ENCODE assay signal across 1 cellular context in genomic region chr16:66901626-66902025, GRCh38.
TF ChIP-seq lines count a peak whose summit lies in the region.

No MANE protein-coding gene starts in this region.

TF ChIP-seq in HEK293T, 16 proteins besides CTCF, POLR2A, EP300 and RAD21 (continued from another document):
- TF ChIP-seq HDGF (IDR thresholded peaks at IDR 0.05; ENCODE audit: borderline replicate concordance) (no peak), SUZ12 (IDR thresholded peaks at IDR 0.05) (no peak), ARNT (IDR thresholded peaks at IDR 0.05) (no peak), TARDBP (IDR thresholded peaks at IDR 0.05) (no peak), BHLHE40 (IDR thresholded peaks at IDR 0.05; ENCODE audit: borderline replicate concordance) (no peak), LEF1 (IDR thresholded peaks at IDR 0.05; ENCODE audit: borderline replicate concordance) (no peak), SP1 (IDR thresholded peaks at IDR 0.05) (no peak)
